In the genomic region with DNA sequence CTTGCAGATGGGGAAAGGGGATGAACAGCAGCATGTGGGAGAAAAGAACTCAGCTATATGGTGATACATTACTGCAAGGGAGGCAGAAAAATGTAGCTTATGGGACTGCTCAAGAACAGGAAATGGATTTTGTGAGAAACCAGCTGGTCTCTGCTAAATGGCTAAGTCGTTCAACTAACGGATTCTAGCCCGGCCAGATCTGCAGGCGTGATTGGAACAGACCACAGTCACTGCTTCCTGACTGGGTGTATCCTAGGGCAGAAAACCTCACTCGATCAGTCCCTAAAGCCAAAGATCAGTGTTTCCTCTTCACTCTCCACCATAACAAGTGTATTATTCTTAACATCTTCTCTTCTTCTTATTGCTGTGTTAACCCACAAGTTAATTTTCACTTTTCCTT, we compare ENCODE assay signal across 30 cellular contexts. TPM values are rescaled to one million over a fixed set of nuclear protein-coding genes. Genes with fewer than 3 reads are reported as not detected.
DNase-seq lines count a peak whose midpoint lies in the region; ATAC-seq and TF ChIP-seq lines count a peak whose summit lies in the region.
"Had no signal": no experiment of that assay in that cellular context is flagged by ENCODE, and none has a peak within 500 bp of the region (broad histone marks: within the 10 kb centered on the region; RNA-seq: fewer than 3 reads in every experiment).

No MANE protein-coding gene starts in this region.

- H3K27me3 Mint-ChIP-seq in T-helper 2 cell treated with Interferon-gamma antibody and Interleukin-4, amounts not matched to agents 5 μg/mL and 100 μg/mL, for 36 hours (ENCODE audit: low read depth): peaks cover 21% of the 10 kb centered on the region
- H3K27me3 Mint-ChIP-seq: stimulated activated naive CD8-positive, alpha-beta T cell treated with anti-CD3 and anti-CD28 coated beads, Interleukin-15, amount 100 ng/mL, for 72 hours had no signal

- no peak overlapping the region for H3K4me3 ChIP-seq in fibroblast of villous mesenchyme (ENCODE audit: low read depth, low read length)
- H3K4me3 ChIP-seq: heart left ventricle, psoas muscle, thoracic aorta had no signal

- in situ Hi-C loops in KBM-7 (cut with MboI; ENCODE audit: low pct_unique_long_range_greater_than_20kb, low sequenced_read_pairs): no loop called here

- H3K9me3 Mint-ChIP-seq in T-helper 2 cell treated with Interferon-gamma antibody and Interleukin-4, amounts not matched to agents 5 μg/mL and 100 μg/mL, for 36 hours: peaks cover 4% of the 10 kb centered on the region
- H3K9me3 Mint-ChIP-seq: stimulated activated naive CD8-positive, alpha-beta T cell treated with anti-CD3 and anti-CD28 coated beads, Interleukin-15, amount 100 ng/mL, for 72 hours had no signal

- H3K4me3 Mint-ChIP-seq in T-helper 2 cell treated with Interferon-gamma antibody and Interleukin-4, amounts not matched to agents 5 μg/mL and 100 μg/mL, for 36 hours: peak overlapping the region; percentile 50
- H3K4me3 Mint-ChIP-seq: stimulated activated naive CD8-positive, alpha-beta T cell treated with anti-CD3 and anti-CD28 coated beads, Interleukin-15, amount 100 ng/mL, for 72 hours had no signal

- no peak overlapping the region for H3K27ac Mint-ChIP-seq in T-helper 2 cell treated with Interferon-gamma antibody and Interleukin-4, amounts not matched to agents 5 μg/mL and 100 μg/mL, for 36 hours
- H3K27ac Mint-ChIP-seq: stimulated activated naive CD8-positive, alpha-beta T cell treated with anti-CD3 and anti-CD28 coated beads, Interleukin-15, amount 100 ng/mL, for 72 hours had no signal

- DNase-seq in GDM1 (lab: John Stamatoyannopoulos, UW) (peak; percentile 56), KBM-7 (peak; percentile 53), fibroblast of villous mesenchyme (ENCODE audit: low read depth) (peak; percentile 31), NCI-H524 treated with DMSO at 0.1 percent for 48 hours (lab: John Stamatoyannopoulos, UW) (no peak), midbrain (lab: John Stamatoyannopoulos, UW) (no peak)
- no peak for DNase-seq in T-helper 2 cell treated with Interferon-gamma antibody and Interleukin-4, amounts not matched to agents 5 μg/mL and 100 μg/mL, for 36 hours (ENCODE audit: low spot score)
- DNase-seq: activated CD4-positive, alpha-beta T cell treated with anti-CD3 and anti-CD28 coated beads, Interleukin-2, amount 50 U/mL, for 48 hours; activated CD4-positive, CD25-positive, alpha-beta regulatory T cell; activated effector memory CD4-positive, alpha-beta T cell treated with Interleukin-2 at 50 U/mL for 16 hours; C1 segment of cervical spinal cord; Caco-2; DMS53; foreskin melanocyte; heart left ventricle; kidney; NCI-H1417; NCI-H2029; NCI-H526 treated with DMSO at 0.1 percent for 48 hours; psoas muscle; SHP77; stimulated activated CD8-positive, alpha-beta memory T cell treated with anti-CD3 and anti-CD28 coated beads, Interleukin-4, amount 100 ng/mL, for 48 hours; stimulated activated naive CD8-positive, alpha-beta T cell treated with anti-CD3 and anti-CD28 coated beads, Interleukin-15, amount 100 ng/mL, for 72 hours; T1000 had no signal

- peaks cover 7% of the 10 kb centered on the region for H3K36me3 Mint-ChIP-seq in T-helper 2 cell treated with Interferon-gamma antibody and Interleukin-4, amounts not matched to agents 5 μg/mL and 100 μg/mL, for 36 hours (ENCODE audit: low read depth)

- peaks cover 14% of the 10 kb centered on the region for H3K4me1 Mint-ChIP-seq in T-helper 2 cell treated with Interferon-gamma antibody and Interleukin-4, amounts not matched to agents 5 μg/mL and 100 μg/mL, for 36 hours (ENCODE audit: low read depth)
- H3K4me1 Mint-ChIP-seq: stimulated activated naive CD8-positive, alpha-beta T cell treated with anti-CD3 and anti-CD28 coated beads, Interleukin-15, amount 100 ng/mL, for 72 hours had no signal

- ATAC-seq in GM18502 (IDR thresholded peaks at IDR 0.05; ENCODE audit: poor library complexity, unreplicated experiment): no peak
- ATAC-seq in HG02588 (IDR thresholded peaks at IDR 0.05; ENCODE audit: unreplicated experiment): no peak
- ATAC-seq: esophagus mucosa; heart left ventricle; Panc1; psoas muscle; sciatic nerve; stimulated activated naive CD8-positive, alpha-beta T cell treated with anti-CD3 and anti-CD28 coated beads, Interleukin-15, amount 100 ng/mL, for 72 hours had no signal

- no peak for TF ChIP-seq CTCF in fibroblast of villous mesenchyme (IDR thresholded peaks at IDR 0.05; ENCODE audit: insufficient read depth, low read depth, low read length)

RNA-seq across cellular contexts. Expression of a gene that starts 8.0 kb away (rescaled TPM):
- 0.32 TPM in 1 of 2 replicates, not detected in the other for total RNA-seq in fibroblast of villous mesenchyme
- total RNA-seq: esophagus mucosa, M059J had no signal

RNA-seq across cellular contexts. Expression of a gene that starts 54.7 kb away (rescaled TPM):
- 1.3 and 5.2 TPM in 2 replicates for total RNA-seq in fibroblast of villous mesenchyme

Comparison
In these comparisons a context has a peak if more than half of its experiments do, and no peak if none do; other contexts are left out.
1. DNase-seq: peak in GDM1 (single experiment), KBM-7 (single experiment) and fibroblast of villous mesenchyme (single experiment); none in T-helper 2 cell treated with Interferon-gamma antibody and Interleukin-4, amounts not matched to agents 5 μg/mL and 100 μg/mL, for 36 hours (single experiment), NCI-H524 treated with DMSO at 0.1 percent for 48 hours (single experiment) and midbrain (single experiment).